Comparison of ENCODE assay signal across 9 cellular contexts in the genomic region with DNA sequence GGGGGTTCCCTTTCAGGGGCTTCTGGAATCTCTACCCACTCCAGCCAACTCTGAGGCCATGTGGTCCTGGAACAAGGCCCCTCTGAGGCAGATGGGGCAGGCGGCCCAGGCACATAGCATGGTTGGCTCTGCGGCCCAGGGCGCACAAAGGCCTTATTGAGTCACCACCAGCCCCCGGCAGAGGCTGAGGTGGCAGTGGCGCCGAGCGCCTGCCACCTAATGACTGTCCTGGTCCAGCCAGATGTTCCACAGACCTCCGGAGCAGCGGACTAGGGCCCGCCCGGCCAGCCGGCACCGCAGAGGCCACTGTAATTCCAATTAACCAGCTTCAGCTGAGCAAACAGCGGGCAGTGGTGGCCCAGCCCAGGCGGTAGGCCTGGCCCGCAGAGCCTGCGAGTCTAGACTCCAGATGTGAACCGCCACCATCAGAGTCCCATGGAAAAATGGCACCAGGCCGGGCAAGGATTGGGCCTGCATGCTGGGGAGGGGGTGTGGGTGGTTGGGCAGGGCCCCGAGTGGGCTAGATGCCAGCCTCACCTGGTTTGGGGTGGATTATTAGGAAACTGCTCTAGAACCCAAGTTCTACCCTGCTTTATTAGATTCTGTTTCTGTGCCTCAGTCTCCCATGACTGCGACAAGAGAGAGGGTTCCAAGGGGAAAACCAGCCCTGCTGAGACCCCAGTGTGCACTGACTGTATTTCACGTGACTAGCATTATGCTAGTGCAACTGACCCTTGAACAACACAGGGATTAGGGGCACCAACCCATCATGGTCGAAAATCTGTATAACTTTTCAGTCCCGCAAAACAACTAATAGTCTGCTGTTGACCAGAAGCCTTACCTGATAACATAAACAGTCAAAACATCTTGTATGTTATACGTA. TPM values are rescaled to one million over a fixed set of nuclear protein-coding genes. Genes with fewer than 3 reads are reported as not detected.
DNase-seq lines count a peak whose midpoint lies in the region; ATAC-seq and TF ChIP-seq lines count a peak whose summit lies in the region.
"Had no signal": no experiment of that assay in that cellular context is flagged by ENCODE, and none has a peak within 500 bp of the region (broad histone marks: within the 10 kb centered on the region; RNA-seq: fewer than 3 reads in every experiment).

No MANE protein-coding gene starts in this region.

- CTCF ChIA-PET in PC-9 (lab: Charles Lee) = interaction anchor here (0.5 to 18.7 kb wide), 3 partner anchors 17 to 39 kb away, joined by 4 to 407 read pairs (median 4); no protein-coding TSS in a partner anchor

- no peak overlapping the region for H3K4me2 ChIP-seq in PC-9
- no peak overlapping the region for H3K4me2 ChIP-seq in trophoblast cell (ENCODE audit: low read length)

- no peaks in the 10 kb centered on the region for H3K27me3 ChIP-seq in PC-9 (ENCODE audit: insufficient read depth, low read depth)
- no peaks in the 10 kb centered on the region for H3K27me3 ChIP-seq in esophagus (ENCODE audit: control insufficient read depth in 1 of 2, insufficient read depth in 2 of 2, low read length in 2 of 2)
- H3K27me3 ChIP-seq in trophoblast cell (ENCODE audit: insufficient read depth, low read length) = no peaks in the 10 kb centered on the region

- H4K91ac ChIP-seq in trophoblast cell (ENCODE audit: low read depth, low read length) = peak overlapping the region; percentile 94

- ATAC-seq in HG02623 (IDR thresholded peaks at IDR 0.05; ENCODE audit: unreplicated experiment) = no peak

- peak overlapping the region; percentile 72 for H3K4ac ChIP-seq in trophoblast cell (ENCODE audit: low read depth, low read length)

- H3K36me3 ChIP-seq in PC-9 (ENCODE audit: low read depth) = peaks cover 15% of the 10 kb centered on the region; the same call in 1 of the 2 replicates
- peaks cover 0 to 10% of the 10 kb centered on the region in 2 donors for H3K36me3 ChIP-seq in esophagus (ENCODE audit: control insufficient read depth in 2 of 2, insufficient read depth in 2 of 2, low read length in 1 of 2)
- peaks cover 34 to 43% of the 10 kb centered on the region in 2 experiments for H3K36me3 ChIP-seq in trophoblast cell (ENCODE audit: control insufficient read depth in 1 of 2, insufficient read depth in 2 of 2, low read length in 2 of 2)

- H3K14ac ChIP-seq in trophoblast cell (ENCODE audit: low read length) = peak overlapping the region; percentile 54

- peak overlapping the region; percentile 97 for H2BK120ac ChIP-seq in trophoblast cell (ENCODE audit: insufficient read depth, low read length, poor library complexity)

- TF ChIP-seq CTCF in PC-9 (conservative IDR thresholded peaks at IDR 0.05) = no peak

- H3K9ac ChIP-seq in trophoblast cell (ENCODE audit: low read length) = peak overlapping the region; percentile 12

- H3K9me3 ChIP-seq in PC-9 (ENCODE audit: insufficient read depth, low read depth) = no peaks in the 10 kb centered on the region
- no peaks in the 10 kb centered on the region for H3K9me3 ChIP-seq in esophagus (ENCODE audit: control insufficient read depth in 2 of 2, insufficient read depth in 1 of 2, low read depth in 1 of 2, low read length in 1 of 2)
- no peaks in the 10 kb centered on the region for H3K9me3 ChIP-seq in trophoblast cell (ENCODE audit: insufficient read depth, low read depth, low read length)

- peak overlapping the region; percentile 74 for H3K18ac ChIP-seq in trophoblast cell (ENCODE audit: low read length)

- H2AFZ ChIP-seq in PC-9 (no peak overlapping the region), trophoblast cell (ENCODE audit: insufficient read depth, low read length, poor library complexity) (no peak overlapping the region)

- DNase-seq in COLO668 (lab: John Stamatoyannopoulos, UW; ENCODE audit: unreplicated experiment) = peak; percentile 77
- peak in 1 of 2 experiments; percentile 55 for DNase-seq in PC-9
- no peak for DNase-seq in trophoblast cell
- DNase-seq in NCI-H2196 (lab: John Stamatoyannopoulos, UW; ENCODE audit: unreplicated experiment) = no peak
- DNase-seq in DMS114 treated with DMSO at 0.1 percent for 48 hours (lab: John Stamatoyannopoulos, UW; ENCODE audit: unreplicated experiment) = no peak
- no peak for DNase-seq in HuH-7.5 (ENCODE audit: low spot score)
- DNase-seq: NCI-H82 had no signal

- H3K4me1 ChIP-seq in PC-9 (replicated peaks; ENCODE audit: insufficient read depth) (peaks cover 64% of the 10 kb centered on the region), esophagus (ENCODE audit: control insufficient read depth in 2 of 2, insufficient read depth in 2 of 2, low read length in 1 of 2) (peaks cover 2 to 22% of the 10 kb centered on the region in 2 donors), trophoblast cell (ENCODE audit: control insufficient read depth in 1 of 2, insufficient read depth in 2 of 2, low read length in 2 of 2) (peaks cover 33 to 45% of the 10 kb centered on the region in 2 experiments)

- intact Hi-C loops in PC-9 (cut with micrococcal nuclease; ENCODE audit: unreplicated experiment) = no loop called here

- no peaks in the 10 kb centered on the region for H4K20me1 ChIP-seq in PC-9 (ENCODE audit: insufficient read depth)

- H2BK5ac ChIP-seq in trophoblast cell (ENCODE audit: low read depth, low read length, poor library complexity) = peak overlapping the region; percentile 96

- peak overlapping the region; percentile 95 for H2AK5ac ChIP-seq in trophoblast cell (ENCODE audit: low read length)

- peak overlapping the region; percentile 66 for H4K8ac ChIP-seq in trophoblast cell (ENCODE audit: low read depth, low read length)

- H3K23ac ChIP-seq in trophoblast cell (ENCODE audit: low read length) = no peak overlapping the region

- H3K4me3 ChIP-seq in PC-9 = no peak overlapping the region
- H3K4me3 ChIP-seq in esophagus (ENCODE audit: low read depth in 1 of 2, low read length in 2 of 2) = no peak overlapping the region
- no peak overlapping the region for H3K4me3 ChIP-seq in trophoblast cell (ENCODE audit: low read depth, low read length)

- no peaks in the 10 kb centered on the region for H3K9me2 ChIP-seq in PC-9 (ENCODE audit: insufficient read depth)

- peak overlapping the region; percentile 85 for H2BK12ac ChIP-seq in trophoblast cell (ENCODE audit: low read length)

- WGBS in esophagus, 2 donors = 76 to 87% methylated on average over 25 of the region's 25 CpGs
- no CpG with 5 or more reads among the region's 25 CpGs for WGBS in trophoblast cell (ENCODE audit: extremely low coverage, insufficient coverage, insufficient read length)

- H3K79me2 ChIP-seq in PC-9 (ENCODE audit: low read depth) = peaks cover 10% of the 10 kb centered on the region; the same call in 1 of the 2 replicates
- H3K79me2 ChIP-seq in trophoblast cell (ENCODE audit: control insufficient read depth, insufficient read depth, low read length, poor library complexity) = peaks cover 24% of the 10 kb centered on the region

- BruUV-seq in PC-9 (replicated peaks; lab: Mats Ljungman, UMichigan) = no TSS peak

- peaks cover 60% of the 10 kb centered on the region for H3K79me1 ChIP-seq in trophoblast cell (ENCODE audit: low read length)

- H3K27ac ChIP-seq in PC-9 (peak overlapping the region; percentile 96; the same call in 1 of the 2 replicates), esophagus (ENCODE audit: low read depth in 2 of 2, low read length in 1 of 2) (peak overlapping the region; percentile 6 to 83), trophoblast cell (ENCODE audit: low read depth, low read length) (peak overlapping the region; percentile 43)

- peaks cover 53% of the 10 kb centered on the region for H3F3A ChIP-seq in PC-9 (ENCODE audit: insufficient read depth, low read depth)

- POLR2A ChIA-PET in PC-9 (lab: Charles Lee; ENCODE audit: unreplicated experiment) = interaction anchor here (0.5 to 1.5 kb wide), 2 partner anchors 25 to 34 kb away, joined by 3 to 15 read pairs; a partner anchor contains a TSS

- no peak overlapping the region for H4K12ac ChIP-seq in trophoblast cell (ENCODE audit: low read depth, low read length)

RNA-seq across cellular contexts. Expression of a gene that starts 34.1 kb away (rescaled TPM):
- 74.4 and 164 TPM in 2 replicates for total RNA-seq in PC-9 (2021)
- 100 to 1,000 TPM; 158 to 489 TPM for polyA plus RNA-seq in esophagus
- polyA plus RNA-seq in trophoblast cell (2013) = 992 and 1,052 TPM in 2 replicates

RNA-seq across cellular contexts. Expression of a gene that starts 56.7 kb away (rescaled TPM):
- 220 and 272 TPM in 2 replicates for total RNA-seq in PC-9 (2021)
- 100 to 1,000 TPM; 167 to 272 TPM for polyA plus RNA-seq in esophagus
- polyA plus RNA-seq in trophoblast cell (2013) = 246 and 265 TPM in 2 replicates

Comparison
In these comparisons a context has a peak if more than half of its experiments do, and no peak if none do; other contexts are left out.
1. H3K27ac ChIP-seq: peak in every context shown above with its lines; median percentile 96 in PC-9; 44 in esophagus; 43 in trophoblast cell.